8 cellular contexts compared by ENCODE assay signal in the genomic region with DNA sequence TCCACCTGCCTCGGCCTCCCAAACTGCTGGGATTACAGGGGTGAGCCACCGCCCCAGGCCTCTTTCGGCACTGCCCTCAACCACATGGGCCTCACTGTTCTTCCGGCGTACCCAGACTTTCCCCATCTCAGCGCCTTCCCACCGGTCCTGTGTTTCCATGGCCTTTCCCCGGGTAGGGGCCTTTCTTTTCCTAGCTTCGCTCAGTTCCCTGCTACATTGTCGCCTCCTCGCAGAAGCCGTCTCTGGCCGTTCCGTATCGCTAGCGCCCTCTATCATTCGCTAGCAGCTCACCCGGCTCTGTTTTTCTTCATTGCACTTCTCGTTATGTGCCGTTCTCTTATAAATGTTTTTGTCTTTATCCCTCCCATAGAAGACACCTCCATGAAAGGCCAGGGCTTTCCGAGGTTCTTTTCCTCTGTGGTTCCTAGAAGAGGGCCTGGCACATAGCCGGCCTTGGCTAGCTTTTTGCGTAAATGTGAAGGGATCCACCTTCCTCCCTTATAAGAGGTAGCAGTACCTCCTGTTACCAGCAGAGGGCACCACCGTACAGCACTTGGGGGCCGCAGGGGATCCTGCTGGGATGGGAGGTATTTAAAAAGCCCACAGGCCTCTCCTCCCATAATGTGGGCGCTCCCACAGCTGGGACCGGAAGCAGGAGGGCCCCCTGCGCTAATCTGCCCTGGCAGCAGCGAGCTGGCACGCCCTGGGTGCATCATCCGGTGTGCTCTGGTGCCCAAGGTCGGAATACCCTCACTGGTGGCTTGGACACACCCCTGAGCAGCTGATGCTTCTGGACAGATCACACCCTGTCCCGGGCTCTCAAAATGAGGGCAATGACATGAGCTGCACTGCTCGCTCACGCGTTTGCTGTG. TPM values are rescaled to one million over a fixed set of nuclear protein-coding genes. Genes with fewer than 3 reads are reported as not detected.
DNase-seq lines count a peak whose midpoint lies in the region; ATAC-seq, FAIRE-seq and TF ChIP-seq lines count a peak whose summit lies in the region.

No MANE protein-coding gene starts in this region.

- H3K9me3 Mint-ChIP-seq in naive B cell, result no peaks in the 10 kb centered on the region

- ATAC-seq in Panc1 (peak; percentile 54), naive B cell (ENCODE audit: low read depth in 2 of 2) (peak; percentile 22 to 44)

- 0 out of 2 replicates have a peak overlapping the region, but pooled peaks have one; percentile 18 for H3K27ac ChIP-seq in Panc1 (ENCODE audit: low read length)

- no peaks in the 10 kb centered on the region for H3K27me3 Mint-ChIP-seq in naive B cell

- DNase-seq in ACHN, result peak; percentile 88
- DNase-seq in GM19239 (ENCODE audit: insufficient read length, low spot score), result peak; percentile 69
- peak; percentile 85 to 93 for DNase-seq in Kasumi-1 (lab: John Stamatoyannopoulos, UW)
- peak; percentile 74 for DNase-seq in Panc1 (ENCODE audit: low read depth, low spot score)
- DNase-seq in activated T-cell treated with anti-CD3 and anti-CD28 coated beads, Interleukin-2, amount 50 U/mL, for 48 hours, result peak; percentile 90 to 92
- DNase-seq in fibroblast of gingiva (ENCODE audit: low read depth), result peak; percentile 76
- DNase-seq in naive B cell, result peak; percentile 84
- peak; percentile 70 to 78 for DNase-seq in stimulated activated CD8-positive, alpha-beta memory T cell treated with anti-CD3 and anti-CD28 coated beads, Interleukin-7, amount 100 ng/mL, for 4 hours (ENCODE audit: low read depth in 2 of 2)

- POLR2A ChIA-PET in Panc1 (lab: Charles Lee), result no interaction called here

- H3K27ac Mint-ChIP-seq in naive B cell, result peak overlapping the region; percentile 89 to 98 (median 94)

- no peaks in the 10 kb centered on the region for H3K27me3 ChIP-seq in Panc1 (ENCODE audit: control insufficient read depth, insufficient read depth, low read length)

- peak; percentile 82 for FAIRE-seq in GM19239 (lab: Jason Lieb, UNC)

- intact Hi-C loops in Panc1 (cut with micrococcal nuclease; ENCODE audit: unreplicated experiment), result loop anchor here (1.0 to 5.0 kb wide), 2 partner anchors 58 to 97 kb away; no protein-coding TSS in a partner anchor

- H3K36me3 ChIP-seq in Panc1 (ENCODE audit: control insufficient read depth, insufficient read depth, low read length), result no peaks in the 10 kb centered on the region

- peak overlapping the region; percentile 32 to 53 for H3K4me3 ChIP-seq in Panc1 (ENCODE audit: low read depth in 2 of 2, low read length in 2 of 2)

- no TSS peak for BruUV-seq in Panc1 (replicated peaks; lab: Mats Ljungman, UMichigan)

- H3K9me3 ChIP-seq in Panc1 (ENCODE audit: control insufficient read depth, insufficient read depth, low read depth, low read length), result no peaks in the 10 kb centered on the region

- no peaks in the 10 kb centered on the region for H3K36me3 Mint-ChIP-seq in naive B cell

- CTCF ChIA-PET in Panc1 (lab: Charles Lee), result interaction anchor here (0.6 to 3.0 kb wide), 35 partner anchors 9 to 1307 kb away, joined by 3 to 47 read pairs (median 4); a partner anchor contains a TSS

- H3K4me1 ChIP-seq in Panc1 (ENCODE audit: control insufficient read depth, insufficient read depth, low read length), result peaks cover 6% of the 10 kb centered on the region

- TF ChIP-seq CTCF in Panc1 (IDR thresholded peaks at IDR 0.05), result peak; percentile 99

- in situ Hi-C loops in ACHN (cut with HindIII; ENCODE audit: low pct_ligation_motif_present, low pct_unique_long_range_greater_than_20kb, low sequenced_read_pairs) (no loop called here), Panc1 (cut with HindIII; ENCODE audit: low pct_unique_long_range_greater_than_20kb, low sequenced_read_pairs) (no loop called here)

- peak overlapping the region; percentile 82 to 96 (median 90) for H3K4me3 Mint-ChIP-seq in naive B cell

- H3K4me1 Mint-ChIP-seq in naive B cell, result peaks cover 36 to 47% (median 45%) of the 10 kb centered on the region in 3 donors

RNA-seq across cellular contexts. Expression of a gene that starts 18.8 kb away (rescaled TPM):
- total RNA-seq in Panc1 (2021; ENCODE audit: unreplicated experiment), result 0.82 TPM
- 0.59 TPM for polyA plus RNA-seq in Panc1 (2012; ENCODE audit: insufficient read length)
- polyA plus RNA-seq in naive B cell (ENCODE audit: low read depth in 6 of 6), result 10 to 100 TPM in 5 of 6 donors, 1 to 10 TPM in 1; 2.9 to 28.7 (median 16.9) TPM

RNA-seq across cellular contexts. Expression of a gene that starts 25.7 kb away (rescaled TPM):
- total RNA-seq in Panc1 (2021; ENCODE audit: unreplicated experiment), result 2.0 TPM
- 5.5 TPM for polyA plus RNA-seq in Panc1 (2012; ENCODE audit: insufficient read length)
- polyA plus RNA-seq in naive B cell (ENCODE audit: low read depth in 6 of 6), result 10 to 100 TPM in 4 of 6 donors, 1 to 10 TPM in 2; 6.7 to 24.9 (median 12.6) TPM

RNA-seq across cellular contexts. Expression of a gene that starts 44.2 kb away (rescaled TPM):
- total RNA-seq in Panc1 (2021; ENCODE audit: unreplicated experiment), result 64.9 TPM
- 104 TPM for polyA plus RNA-seq in Panc1 (2012; ENCODE audit: insufficient read length)
- 10 to 100 TPM; 20.1 to 35.5 (median 24.4) TPM for polyA plus RNA-seq in naive B cell (ENCODE audit: low read depth in 6 of 6)

RNA-seq across cellular contexts. Expression of a gene that starts 54.0 kb away (rescaled TPM):
- total RNA-seq in Panc1 (2021; ENCODE audit: unreplicated experiment), result not detected
- polyA plus RNA-seq in Panc1 (2012; ENCODE audit: insufficient read length), result not detected
- not detected for polyA plus RNA-seq in naive B cell (ENCODE audit: low read depth in 6 of 6)

Comparison
In these comparisons a context has a peak if more than half of its experiments do, and no peak if none do; other contexts are left out.
1. Peak in every context shown above with its lines: DNase-seq, ATAC-seq, H3K4me3 ChIP-seq and H3K27ac ChIP-seq.